15 cellular contexts compared by ENCODE assay signal in genomic region chr3:82293867-82294266, GRCh38.
DNase-seq lines count a peak whose midpoint lies in the region; ATAC-seq lines count a peak whose summit lies in the region.
"Had no signal": no experiment of that assay in that cellular context is flagged by ENCODE, and none has a peak within 500 bp of the region (broad histone marks: within the 10 kb centered on the region; RNA-seq: fewer than 3 reads in every experiment).

No MANE protein-coding gene starts in this region.

- no peak for DNase-seq in NCI-H226
- no peak for DNase-seq in DMS79 treated with DMSO at 0.1 percent for 48 hours (lab: John Stamatoyannopoulos, UW)
- no peak for DNase-seq in activated CD4-positive, alpha-beta T cell treated with anti-CD3 and anti-CD28 coated beads for 48 hours
- DNase-seq in middle frontal gyrus (ENCODE audit: extremely low spot score, low spot score): no peak
- DNase-seq: dorsolateral prefrontal cortex, EL, KG1, left cardiac atrium, NCI-H2029 treated with DMSO at 0.1 percent for 48 hours had no signal

- ATAC-seq in GM18511 (IDR thresholded peaks at IDR 0.05; ENCODE audit: unreplicated experiment) (peak; percentile 84), GM21381 (IDR thresholded peaks at IDR 0.05; ENCODE audit: unreplicated experiment) (peak; percentile 84), HG02970 (IDR thresholded peaks at IDR 0.05; ENCODE audit: low FRiP score, unreplicated experiment) (peak; percentile 82), HG03565 (IDR thresholded peaks at IDR 0.05; ENCODE audit: unreplicated experiment) (peak; percentile 72)
- ATAC-seq: gastroesophageal sphincter, GM23338, left cardiac atrium had no signal
